17 cellular contexts compared by ENCODE assay signal in genomic region chr9:2290382-2290781, GRCh38.
DNase-seq lines count a peak whose midpoint lies in the region.
"Had no signal": no experiment of that assay in that cellular context is flagged by ENCODE, and none has a peak within 500 bp of the region (broad histone marks: within the 10 kb centered on the region; RNA-seq: fewer than 3 reads in every experiment).

No MANE protein-coding gene starts in this region.

- no peak overlapping the region for H3K18ac ChIP-seq in trophoblast cell (ENCODE audit: low read length)

- no peak overlapping the region for H3K4me2 ChIP-seq in trophoblast cell (ENCODE audit: low read length)
- H3K4me2 ChIP-seq: PC-9 had no signal

- no peaks in the 10 kb centered on the region for H3K27me3 ChIP-seq in trophoblast cell (ENCODE audit: insufficient read depth, low read length)

- peaks cover 2% of the 10 kb centered on the region for H3K9me3 ChIP-seq in trophoblast cell (ENCODE audit: insufficient read depth, low read depth, low read length)

- peaks cover 2% of the 10 kb centered on the region for H3K79me2 ChIP-seq in trophoblast cell (ENCODE audit: control insufficient read depth, insufficient read depth, low read length, poor library complexity)

- no peak overlapping the region for H3K9ac ChIP-seq in trophoblast cell (ENCODE audit: low read length)

- no peak overlapping the region for H4K8ac ChIP-seq in trophoblast cell (ENCODE audit: low read depth, low read length)

- H3K79me1 ChIP-seq in trophoblast cell (ENCODE audit: low read length) = peaks cover 9% of the 10 kb centered on the region

- no peak overlapping the region for H2BK120ac ChIP-seq in trophoblast cell (ENCODE audit: insufficient read depth, low read length, poor library complexity)

- H2BK5ac ChIP-seq in trophoblast cell (ENCODE audit: low read depth, low read length, poor library complexity) = no peak overlapping the region

- H3K27ac ChIP-seq in trophoblast cell (ENCODE audit: low read depth, low read length) = no peak overlapping the region
- H3K27ac ChIP-seq: PC-9, SK-N-MC had no signal

- no peak overlapping the region for H3K4me3 ChIP-seq in trophoblast cell (ENCODE audit: low read depth, low read length)
- H3K4me3 ChIP-seq: PC-9, SK-N-MC had no signal

- H2AK5ac ChIP-seq in trophoblast cell (ENCODE audit: low read length) = no peak overlapping the region

- DNase-seq in SHP77 treated with DMSO at 0.1 percent for 48 hours (lab: John Stamatoyannopoulos, UW) (peak; percentile 38), SHP77 (lab: John Stamatoyannopoulos, UW) (no peak), NCI-H146 treated with DMSO at 0.1 percent for 48 hours (lab: John Stamatoyannopoulos, UW; ENCODE audit: unreplicated experiment) (peak; percentile 28), amniotic epithelial cell (ENCODE audit: low read depth) (peak; percentile 13), trophoblast cell (no peak), NCI-H82 treated with DMSO at 0.1 percent for 48 hours (lab: John Stamatoyannopoulos, UW; ENCODE audit: unreplicated experiment) (no peak), COLO829 (ENCODE audit: low spot score) (no peak)
- DNase-seq in stimulated activated CD4-positive, alpha-beta T cell treated with anti-CD3 and anti-CD28 coated beads, Interleukin-2, amount 100 ng/mL, for 48 hours = no peak
- DNase-seq: ACHN; CD4-positive, alpha-beta memory T cell; KBM-7; NCI-H1105 treated with DMSO at 0.1 percent for 48 hours; NCI-H1930; NCI-H446; PC-9; T-helper 1 cell had no signal

- WGBS in trophoblast cell (ENCODE audit: extremely low coverage, insufficient coverage, insufficient read length) = no CpG with 5 or more reads among the region's 1 CpG

- H3K4me1 ChIP-seq in trophoblast cell (ENCODE audit: control insufficient read depth in 1 of 2, insufficient read depth in 2 of 2, low read length in 2 of 2) = peaks cover 4 to 18% of the 10 kb centered on the region in 2 experiments

- no peaks in the 10 kb centered on the region for H3K36me3 ChIP-seq in trophoblast cell (ENCODE audit: control insufficient read depth in 1 of 2, insufficient read depth in 2 of 2, low read length in 2 of 2)

- no peak overlapping the region for H3K4ac ChIP-seq in trophoblast cell (ENCODE audit: low read depth, low read length)

- H4K91ac ChIP-seq in trophoblast cell (ENCODE audit: low read depth, low read length) = no peak overlapping the region

- no peak overlapping the region for H3K23ac ChIP-seq in trophoblast cell (ENCODE audit: low read length)

- H2AFZ ChIP-seq in trophoblast cell (ENCODE audit: insufficient read depth, low read length, poor library complexity) = no peak overlapping the region
- H2AFZ ChIP-seq: PC-9 had no signal

- no peak overlapping the region for H3K14ac ChIP-seq in trophoblast cell (ENCODE audit: low read length)

- peak overlapping the region; percentile 46 for H2BK12ac ChIP-seq in trophoblast cell (ENCODE audit: low read length)

- H4K12ac ChIP-seq in trophoblast cell (ENCODE audit: low read depth, low read length) = no peak overlapping the region

Comparison
In these comparisons a context has a peak if more than half of its experiments do, and no peak if none do; other contexts are left out.
1. DNase-seq: peak in SHP77 treated with DMSO at 0.1 percent for 48 hours (single experiment), NCI-H146 treated with DMSO at 0.1 percent for 48 hours (single experiment) and amniotic epithelial cell (single experiment); none in SHP77 (0 of 2), trophoblast cell (0 of 2), NCI-H82 treated with DMSO at 0.1 percent for 48 hours (single experiment), stimulated activated CD4-positive, alpha-beta T cell treated with anti-CD3 and anti-CD28 coated beads, Interleukin-2, amount 100 ng/mL, for 48 hours (0 of 2) and COLO829 (single experiment).